In genomic region chr3:53668872-53669271, GRCh38 we compare ENCODE assay signal across 9 cellular contexts.
DNase-seq lines count a peak whose midpoint lies in the region; TF ChIP-seq lines count a peak whose summit lies in the region.
"Had no signal": no experiment of that assay in that cellular context is flagged by ENCODE, and none has a peak within 500 bp of the region (broad histone marks: within the 10 kb centered on the region; RNA-seq: fewer than 3 reads in every experiment).

No MANE protein-coding gene starts in this region.

- H3K36me3 ChIP-seq in OCI-LY7 (ENCODE audit: insufficient read depth, low read length) (no peaks in the 10 kb centered on the region), fibroblast of lung (ENCODE audit: control insufficient read depth, insufficient read depth, low read length) (no peaks in the 10 kb centered on the region), prostate gland (no peaks in the 10 kb centered on the region)
- no peaks in the 10 kb centered on the region for H3K36me3 ChIP-seq in CD4-positive, alpha-beta memory T cell (ENCODE audit: insufficient read depth, low read length)

- H3K27ac ChIP-seq in OCI-LY7 (ENCODE audit: low read depth, low read length, poor library complexity, severe bottlenecking) = no peak overlapping the region
- H3K27ac ChIP-seq in fibroblast of lung (ENCODE audit: insufficient read depth, low read length) = no peak overlapping the region
- H3K27ac ChIP-seq in prostate gland = no peak overlapping the region
- no peak overlapping the region for H3K27ac ChIP-seq in CD4-positive, alpha-beta memory T cell (ENCODE audit: low read depth, low read length)

- TF ChIP-seq POLR2A in prostate gland (IDR thresholded peaks at IDR 0.05) = no peak

- H3K4me1 ChIP-seq in OCI-LY7 (ENCODE audit: insufficient read depth, low read length, poor library complexity, severe bottlenecking) (no peaks in the 10 kb centered on the region), fibroblast of lung (ENCODE audit: control insufficient read depth, extremely low read depth, insufficient read depth, low read length) (no peaks in the 10 kb centered on the region), prostate gland (replicated peaks) (no peaks in the 10 kb centered on the region)
- H3K4me1 ChIP-seq in CD4-positive, alpha-beta memory T cell (ENCODE audit: insufficient read depth, low read length) = no peaks in the 10 kb centered on the region

- POLR2A ChIA-PET in GM10248 (lab: Yijun Ruan, JAX) = no interaction called here
- POLR2A ChIA-PET in OCI-LY7 (lab: Charles Lee) = interaction anchor here (0.6 kb wide), 1 partner anchor 948 kb away, joined by 5 read pairs; no protein-coding TSS in a partner anchor
- POLR2A ChIA-PET in CD4-positive, alpha-beta memory T cell (lab: Charles Lee; ENCODE audit: partially characterized antibody) = no interaction called here

- H3K79me2 ChIP-seq in OCI-LY7 (ENCODE audit: insufficient read depth, low read depth, low read length) (no peaks in the 10 kb centered on the region), fibroblast of lung (ENCODE audit: control insufficient read depth, insufficient read depth, low read length) (no peaks in the 10 kb centered on the region)

- H2AFZ ChIP-seq in OCI-LY7 (ENCODE audit: low read length) = no peak overlapping the region
- no peak overlapping the region for H2AFZ ChIP-seq in fibroblast of lung (ENCODE audit: low read length)

- BruUV-seq in OCI-LY7 (replicated peaks; lab: Mats Ljungman, UMichigan) = no TSS peak

- no peak overlapping the region for H3K9ac ChIP-seq in fibroblast of lung (ENCODE audit: insufficient read depth, low read length)

- H3K27me3 ChIP-seq in fibroblast of lung (ENCODE audit: control insufficient read depth, insufficient read depth, low read length) (peaks cover 4% of the 10 kb centered on the region), prostate gland (replicated peaks; ENCODE audit: insufficient read depth) (no peaks in the 10 kb centered on the region)
- peaks cover 3% of the 10 kb centered on the region for H3K27me3 ChIP-seq in CD4-positive, alpha-beta memory T cell (ENCODE audit: insufficient read depth, low read length)

- H3K27ac Mint-ChIP-seq in CD4-positive, alpha-beta memory T cell = no peak overlapping the region
- no peak overlapping the region for H3K27ac Mint-ChIP-seq in activated T-cell treated with anti-CD3 and anti-CD28 coated beads, Interleukin-2, amount 50 U/mL, for 24 hours

- WGBS in prostate gland = 61% methylated on average over 2 of the region's 2 CpGs

- peaks cover 16 to 26% of the 10 kb centered on the region in 2 donors for H3K27me3 Mint-ChIP-seq in CD4-positive, alpha-beta memory T cell
- H3K27me3 Mint-ChIP-seq in activated T-cell treated with anti-CD3 and anti-CD28 coated beads, Interleukin-2, amount 50 U/mL, for 24 hours = peaks cover 34% of the 10 kb centered on the region

- DNase-seq in A172 (ENCODE audit: low spot score) (peak; percentile 6), GM10248 (ENCODE audit: extremely low spot score) (no peak), OCI-LY7 (ENCODE audit: low spot score) (peak; percentile 12), fibroblast of lung (ENCODE audit: low read depth in 2 of 2) (no peak), NCI-H226 (no peak), prostate gland (ENCODE audit: low spot score) (no peak)
- DNase-seq in CD4-positive, alpha-beta memory T cell = no peak
- no peak for DNase-seq in activated T-cell treated with anti-CD3 and anti-CD28 coated beads, Interleukin-2, amount 50 U/mL, for 24 hours
- DNase-seq: activated naive CD4-positive, alpha-beta T cell treated with anti-CD3 and anti-CD28 coated beads, Interleukin-2, amount 50 U/mL, for 16 hours had no signal

- H3K36me3 Mint-ChIP-seq in CD4-positive, alpha-beta memory T cell = peaks cover 0 to 2% of the 10 kb centered on the region in 2 donors
- no peaks in the 10 kb centered on the region for H3K36me3 Mint-ChIP-seq in activated T-cell treated with anti-CD3 and anti-CD28 coated beads, Interleukin-2, amount 50 U/mL, for 24 hours (ENCODE audit: low read depth)

- H3K9me2 ChIP-seq in OCI-LY7 (ENCODE audit: insufficient read depth, low read length) = no peaks in the 10 kb centered on the region

- CTCF ChIA-PET in GM10248 (lab: Yijun Ruan, JAX) = interaction anchor here (1.1 to 2.7 kb wide), 7 partner anchors 9 to 46 kb away, joined by 3 to 13 read pairs (median 7); no protein-coding TSS in a partner anchor
- CTCF ChIA-PET in OCI-LY7 (lab: Charles Lee; ENCODE audit: unreplicated experiment) = no interaction called here
- CTCF ChIA-PET in CD4-positive, alpha-beta memory T cell (lab: Charles Lee; ENCODE audit: partially characterized antibody) = interaction anchor here (0.8 to 2.3 kb wide), 2 partner anchors 11 to 40 kb away, joined by 3 to 6 read pairs; no protein-coding TSS in a partner anchor

- H3K4me3 Mint-ChIP-seq in CD4-positive, alpha-beta memory T cell = no peak overlapping the region
- H3K4me3 Mint-ChIP-seq in activated T-cell treated with anti-CD3 and anti-CD28 coated beads, Interleukin-2, amount 50 U/mL, for 24 hours = no peak overlapping the region

- peak; percentile 34 for TF ChIP-seq CTCF in GM10248 (IDR thresholded peaks at IDR 0.05; ENCODE audit: control extremely low read depth, extremely low read depth, low read depth, missing control alignments)
- peak; percentile 72 for TF ChIP-seq CTCF in OCI-LY7 (conservative IDR thresholded peaks at IDR 0.05; ENCODE audit: low read length)
- peak; percentile 20 to 37 for TF ChIP-seq CTCF in fibroblast of lung (conservative IDR thresholded peaks at IDR 0.05 in 1 of 2, IDR thresholded peaks at IDR 0.05 in 1 of 2; ENCODE audit: low read depth in 1 of 2, low read length in 2 of 2)
- TF ChIP-seq CTCF in prostate gland (IDR thresholded peaks at IDR 0.05) = no peak

- H3K4me3 ChIP-seq in OCI-LY7 (ENCODE audit: low read depth, low read length, poor library complexity, severe bottlenecking) (no peak overlapping the region), fibroblast of lung (replicated peaks in 1 of 4; ENCODE audit: control extremely low read depth in 1 of 4, insufficient read depth in 1 of 4, low read depth in 3 of 4, low read length in 4 of 4) (no peak overlapping the region), prostate gland (no peak overlapping the region)
- H3K4me3 ChIP-seq in CD4-positive, alpha-beta memory T cell (ENCODE audit: low read length in 2 of 2) = no peak overlapping the region

- intact Hi-C loops in OCI-LY7 (cut with micrococcal nuclease; ENCODE audit: unreplicated experiment) (no loop called here), prostate gland (cut with DNase I) (no loop called here)
- intact Hi-C loops in CD4-positive, alpha-beta memory T cell (cut with micrococcal nuclease) = no loop called here

- no peaks in the 10 kb centered on the region for H3K4me1 Mint-ChIP-seq in CD4-positive, alpha-beta memory T cell
- no peaks in the 10 kb centered on the region for H3K4me1 Mint-ChIP-seq in activated T-cell treated with anti-CD3 and anti-CD28 coated beads, Interleukin-2, amount 50 U/mL, for 24 hours (ENCODE audit: low read depth)

- no peak overlapping the region for H3K4me2 ChIP-seq in OCI-LY7 (ENCODE audit: low read length)
- no peak overlapping the region for H3K4me2 ChIP-seq in fibroblast of lung (ENCODE audit: extremely low read depth, insufficient read depth, low read length)

- H4K20me1 ChIP-seq in OCI-LY7 (ENCODE audit: insufficient read depth, low read length) (no peaks in the 10 kb centered on the region), fibroblast of lung (ENCODE audit: control insufficient read depth, extremely low read depth, insufficient read depth, low read length) (no peaks in the 10 kb centered on the region)

- H3K9me3 Mint-ChIP-seq in CD4-positive, alpha-beta memory T cell = peaks cover 0 to 9% (median 5%) of the 10 kb centered on the region in 8 donors
- H3K9me3 Mint-ChIP-seq in activated T-cell treated with anti-CD3 and anti-CD28 coated beads, Interleukin-2, amount 50 U/mL, for 24 hours = peaks cover 2% of the 10 kb centered on the region

- H3K9me3 ChIP-seq in OCI-LY7 (ENCODE audit: low read length) (no peaks in the 10 kb centered on the region), fibroblast of lung (ENCODE audit: control insufficient read depth, insufficient read depth, low read depth, low read length) (no peaks in the 10 kb centered on the region), prostate gland (no peaks in the 10 kb centered on the region)
- H3K9me3 ChIP-seq in CD4-positive, alpha-beta memory T cell (ENCODE audit: control insufficient read depth in 1 of 2, low read length in 2 of 2) = no peaks in the 10 kb centered on the region

Comparison
In these comparisons a context has a peak if more than half of its experiments do, and no peak if none do; other contexts are left out.
1. DNase-seq: peak in A172 (single experiment) and OCI-LY7 (single experiment); none in GM10248 (single experiment), fibroblast of lung (0 of 2), NCI-H226 (single experiment), prostate gland (single experiment), CD4-positive, alpha-beta memory T cell (0 of 5) and activated T-cell treated with anti-CD3 and anti-CD28 coated beads, Interleukin-2, amount 50 U/mL, for 24 hours (single experiment).
2. CTCF ChIP-seq: peak in GM10248 (single experiment), OCI-LY7 (single experiment) and fibroblast of lung (2 of 2); none in prostate gland (0 of 4).